ENCODE assay signal across 9 cellular contexts in genomic region chr16:50740747-50741146, GRCh38. TPM values are rescaled to one million over a fixed set of nuclear protein-coding genes. Genes with fewer than 3 reads are reported as not detected.
DNase-seq lines count a peak whose midpoint lies in the region; ATAC-seq lines count a peak whose summit lies in the region.
"Had no signal": no experiment of that assay in that cellular context is flagged by ENCODE, and none has a peak within 500 bp of the region (broad histone marks: within the 10 kb centered on the region; RNA-seq: fewer than 3 reads in every experiment).

No MANE protein-coding gene starts in this region.

- intact Hi-C loops in activated naive CD4-positive, alpha-beta T cell treated with anti-CD3 and anti-CD28 coated beads for 36 hours (cut with micrococcal nuclease), result loop anchor here (1.0 kb wide), 3 partner anchors 20 to 675 kb away; partner anchors contain the start of gene HEATR3

- POLR2A ChIA-PET in T-cell (lab: Charles Lee), result interaction anchor here (0.6 to 1.3 kb wide), 6 partner anchors 16 to 371 kb away, joined by 3 to 5 read pairs (median 4); no protein-coding TSS in a partner anchor

- H3K27me3 Mint-ChIP-seq in activated naive CD4-positive, alpha-beta T cell treated with anti-CD3 and anti-CD28 coated beads for 36 hours (ENCODE audit: low read depth), result no peaks in the 10 kb centered on the region
- no peaks in the 10 kb centered on the region for H3K27me3 Mint-ChIP-seq in T-cell
- no peaks in the 10 kb centered on the region for H3K27me3 Mint-ChIP-seq in stimulated activated naive CD8-positive, alpha-beta T cell treated with anti-CD3 and anti-CD28 coated beads, Interleukin-15, amount 100 ng/mL, for 72 hours

- no peaks in the 10 kb centered on the region for H3K9me3 Mint-ChIP-seq in activated naive CD4-positive, alpha-beta T cell treated with anti-CD3 and anti-CD28 coated beads for 36 hours
- H3K9me3 Mint-ChIP-seq in T-cell, result no peaks in the 10 kb centered on the region
- no peaks in the 10 kb centered on the region for H3K9me3 Mint-ChIP-seq in stimulated activated naive CD8-positive, alpha-beta T cell treated with anti-CD3 and anti-CD28 coated beads, Interleukin-15, amount 100 ng/mL, for 72 hours

- ATAC-seq in T-cell (replicated peaks in 1 of 4) (no peak), GM19395 (IDR thresholded peaks at IDR 0.05; ENCODE audit: unreplicated experiment) (no peak)
- no peak for ATAC-seq in stimulated activated naive CD8-positive, alpha-beta T cell treated with anti-CD3 and anti-CD28 coated beads, Interleukin-15, amount 100 ng/mL, for 72 hours

- peak; percentile 18 for DNase-seq in activated naive CD4-positive, alpha-beta T cell treated with anti-CD3 and anti-CD28 coated beads for 36 hours
- no peak for DNase-seq in activated naive CD4-positive, alpha-beta T cell treated with anti-CD3 and anti-CD28 coated beads, Interleukin-2, amount 50 U/mL, for 16 hours
- DNase-seq in T-cell (no peak), foreskin melanocyte (peak; percentile 31), EL (no peak)
- DNase-seq in stimulated activated naive CD8-positive, alpha-beta T cell treated with anti-CD3 and anti-CD28 coated beads, Interleukin-15, amount 100 ng/mL, for 72 hours, result no peak
- DNase-seq in activated CD4-positive, CD25-positive, alpha-beta regulatory T cell (lab: John Stamatoyannopoulos, UW), result no peak

- H3K36me3 Mint-ChIP-seq in activated naive CD4-positive, alpha-beta T cell treated with anti-CD3 and anti-CD28 coated beads for 36 hours (ENCODE audit: low read depth), result peaks cover 19% of the 10 kb centered on the region
- peaks cover 28% of the 10 kb centered on the region for H3K36me3 Mint-ChIP-seq in T-cell

- peaks cover 45% of the 10 kb centered on the region for H3K4me1 Mint-ChIP-seq in activated naive CD4-positive, alpha-beta T cell treated with anti-CD3 and anti-CD28 coated beads for 36 hours (ENCODE audit: low read depth)
- peaks cover 33 to 55% (median 48%) of the 10 kb centered on the region in 3 donors for H3K4me1 Mint-ChIP-seq in T-cell
- H3K4me1 Mint-ChIP-seq in stimulated activated naive CD8-positive, alpha-beta T cell treated with anti-CD3 and anti-CD28 coated beads, Interleukin-15, amount 100 ng/mL, for 72 hours, result peaks cover 54% of the 10 kb centered on the region

- CTCF ChIA-PET in activated naive CD4-positive, alpha-beta T cell treated with anti-CD3 and anti-CD28 coated beads for 36 hours (lab: Charles Lee), result interaction anchor here (1.5 to 22.8 kb wide), 2 partner anchors 32 to 65 kb away, joined by 3 to 532 read pairs; partner anchors contain the start of gene SNX20
- CTCF ChIA-PET in T-cell (lab: Charles Lee), result interaction anchor here (0.5 to 1.7 kb wide), 7 partner anchors 11 to 75 kb away, joined by 3 to 21 read pairs (median 5); no protein-coding TSS in a partner anchor

- H3K4me3 Mint-ChIP-seq in activated naive CD4-positive, alpha-beta T cell treated with anti-CD3 and anti-CD28 coated beads for 36 hours, result peak overlapping the region; percentile 86
- peak overlapping the region; percentile 83 to 98 (median 88) for H3K4me3 Mint-ChIP-seq in T-cell
- H3K4me3 Mint-ChIP-seq in stimulated activated naive CD8-positive, alpha-beta T cell treated with anti-CD3 and anti-CD28 coated beads, Interleukin-15, amount 100 ng/mL, for 72 hours, result peak overlapping the region; percentile 90 to 94

- peak overlapping the region; percentile 92 for H3K27ac Mint-ChIP-seq in activated naive CD4-positive, alpha-beta T cell treated with anti-CD3 and anti-CD28 coated beads for 36 hours
- H3K27ac Mint-ChIP-seq in T-cell, result peak overlapping the region; percentile 94 to 96
- H3K27ac Mint-ChIP-seq in stimulated activated naive CD8-positive, alpha-beta T cell treated with anti-CD3 and anti-CD28 coated beads, Interleukin-15, amount 100 ng/mL, for 72 hours, result peak overlapping the region; percentile 82 to 96

RNA-seq across cellular contexts. Expression of gene CYLD, which starts 1.1 kb away (rescaled TPM):
- 10 to 100 TPM; 70.8 to 71.9 TPM for total RNA-seq in activated naive CD4-positive, alpha-beta T cell treated with anti-CD3 and anti-CD28 coated beads for 36 hours
- 100 to 1,000 TPM; 243 to 380 (median 294) TPM for total RNA-seq in T-cell

RNA-seq across cellular contexts. Expression of gene NOD2, which starts 47.3 kb away (rescaled TPM):
- total RNA-seq in activated naive CD4-positive, alpha-beta T cell treated with anti-CD3 and anti-CD28 coated beads for 36 hours, result 1 to 10 TPM; 1.2 to 1.7 TPM
- 1 to 10 TPM; 2.4 to 7.6 (median 3.1) TPM for total RNA-seq in T-cell

RNA-seq across cellular contexts. Expression of gene SNX20, which starts 59.6 kb away (rescaled TPM):
- 10 to 100 TPM; 29.6 to 30.3 TPM for total RNA-seq in activated naive CD4-positive, alpha-beta T cell treated with anti-CD3 and anti-CD28 coated beads for 36 hours
- 10 to 100 TPM; 38.8 to 85.2 (median 69.6) TPM for total RNA-seq in T-cell
- total RNA-seq: NCI-H460 had no signal

Comparison
In these comparisons a context has a peak if more than half of its experiments do, and no peak if none do; other contexts are left out.
1. DNase-seq: peak in activated naive CD4-positive, alpha-beta T cell treated with anti-CD3 and anti-CD28 coated beads for 36 hours (single experiment) and foreskin melanocyte (single experiment); none in activated naive CD4-positive, alpha-beta T cell treated with anti-CD3 and anti-CD28 coated beads, Interleukin-2, amount 50 U/mL, for 16 hours (single experiment), T-cell (0 of 34), stimulated activated naive CD8-positive, alpha-beta T cell treated with anti-CD3 and anti-CD28 coated beads, Interleukin-15, amount 100 ng/mL, for 72 hours (0 of 2), EL (single experiment) and activated CD4-positive, CD25-positive, alpha-beta regulatory T cell (0 of 4).
2. Peak in every context shown above with its lines, with median percentiles within 50 percentile points of each other: H3K27ac Mint-ChIP-seq and H3K4me3 Mint-ChIP-seq.